ENCODE assay signal across 11 cellular contexts in genomic region chr13:95298971-95299627, GRCh38. TPM values are rescaled to one million over a fixed set of nuclear protein-coding genes. Genes with fewer than 3 reads are reported as not detected.
DNase-seq lines count a peak whose midpoint lies in the region; ATAC-seq and TF ChIP-seq lines count a peak whose summit lies in the region.
"Had no signal": no experiment of that assay in that cellular context is flagged by ENCODE, and none has a peak within 500 bp of the region (broad histone marks: within the 10 kb centered on the region; RNA-seq: fewer than 3 reads in every experiment).

No MANE protein-coding gene starts in this region.

- H3K27me3 Mint-ChIP-seq in MCF 10A (ENCODE audit: insufficient read depth, unreplicated experiment), result no peaks in the 10 kb centered on the region

- intact Hi-C loops in MCF 10A (cut with micrococcal nuclease) (no loop called here), breast epithelium (cut with DNase I; ENCODE audit: low total_unique reads) (no loop called here), upper lobe of right lung (cut with DNase I) (no loop called here)

- H3K4me1 Mint-ChIP-seq in MCF 10A (ENCODE audit: insufficient read depth, unreplicated experiment), result peaks cover 10% of the 10 kb centered on the region

- H3K9me3 ChIP-seq in breast epithelium, result no peaks in the 10 kb centered on the region
- no peaks in the 10 kb centered on the region for H3K9me3 ChIP-seq in upper lobe of right lung

- BruUV-seq in MCF 10A (replicated peaks; lab: Mats Ljungman, UMichigan), result no TSS peak

- TF ChIP-seq POLR2A in breast epithelium (IDR thresholded peaks at IDR 0.05), result no peak

- H3K4me1 ChIP-seq in breast epithelium (no peaks in the 10 kb centered on the region), upper lobe of right lung (peaks cover 17% of the 10 kb centered on the region)

- CTCF ChIA-PET in MCF 10A (lab: Yijun Ruan, JAX), result interaction anchor here (0.6 to 7.6 kb wide), 11 partner anchors 8 to 1982 kb away, joined by 3 to 153 read pairs (median 4); no protein-coding TSS in a partner anchor

- no peak overlapping the region for H3K4me3 Mint-ChIP-seq in MCF 10A (ENCODE audit: unreplicated experiment)

- H3K27me3 ChIP-seq in breast epithelium, result no peaks in the 10 kb centered on the region
- H3K27me3 ChIP-seq in upper lobe of right lung, result no peaks in the 10 kb centered on the region

- no peak overlapping the region for H3K27ac ChIP-seq in breast epithelium
- H3K27ac ChIP-seq in VCaP, result peak overlapping the region; percentile 76
- H3K27ac ChIP-seq in upper lobe of right lung, result peak overlapping the region; percentile 69

- H3K36me3 Mint-ChIP-seq in MCF 10A (ENCODE audit: insufficient read depth, unreplicated experiment), result no peaks in the 10 kb centered on the region

- H3K4me3 ChIP-seq in breast epithelium (no peak overlapping the region), upper lobe of right lung (no peak overlapping the region)

- ATAC-seq in upper lobe of right lung, result no peak

- no peaks in the 10 kb centered on the region for H3K9me3 Mint-ChIP-seq in MCF 10A (ENCODE audit: unreplicated experiment)

- no peak overlapping the region for H3K27ac Mint-ChIP-seq in MCF 10A (ENCODE audit: low read depth, unreplicated experiment)

- H3K36me3 ChIP-seq in breast epithelium (no peaks in the 10 kb centered on the region), upper lobe of right lung (no peaks in the 10 kb centered on the region)

- DNase-seq in MCF 10A (ENCODE audit: unreplicated experiment) (peak; percentile 61), breast epithelium (ENCODE audit: low spot score in 2 of 2) (no peak), glomerular visceral epithelial cell (ENCODE audit: extremely low spot score) (peak; percentile 82), upper lobe of right lung (no peak), KG1 (lab: John Stamatoyannopoulos, UW) (no peak), NCI-H2029 (lab: John Stamatoyannopoulos, UW) (no peak), NCI-H510A treated with DMSO at 0.1 percent for 48 hours (lab: John Stamatoyannopoulos, UW) (no peak)
- DNase-seq: caudate nucleus, DMS 273 treated with DMSO at 0.1 percent for 48 hours, SIG-M5 had no signal

- POLR2A ChIA-PET in MCF 10A (lab: Yijun Ruan, JAX), result interaction anchor here (0.7 kb wide), 1 partner anchor 445 kb away, joined by 3 read pairs; no protein-coding TSS in a partner anchor

- TF ChIP-seq CTCF in MCF 10A (IDR thresholded peaks at IDR 0.05; ENCODE audit: unreplicated experiment) (no peak), breast epithelium (IDR thresholded peaks at IDR 0.05) (no peak), VCaP (conservative IDR thresholded peaks at IDR 0.05) (no peak), upper lobe of right lung (IDR thresholded peaks at IDR 0.05) (no peak)

RNA-seq across cellular contexts. Expression of gene ABCC4, which starts 2.2 kb away (rescaled TPM):
- total RNA-seq in MCF 10A (2022), result 13.8 and 13.9 TPM in 2 replicates
- total RNA-seq in breast epithelium, result 1 to 10 TPM; 4.1 to 6.2 (median 4.5) TPM
- 28.1 TPM for total RNA-seq in upper lobe of right lung

Comparison
In these comparisons a context has a peak if more than half of its experiments do, and no peak if none do; other contexts are left out.
1. DNase-seq: peak in MCF 10A (single experiment) and glomerular visceral epithelial cell (single experiment); none in breast epithelium (0 of 2), upper lobe of right lung (single experiment), KG1 (single experiment), NCI-H2029 (single experiment) and NCI-H510A treated with DMSO at 0.1 percent for 48 hours (single experiment).
2. H3K27ac ChIP-seq: peak in VCaP (single experiment) and upper lobe of right lung (single experiment); none in breast epithelium (0 of 2).